In the genomic region with DNA sequence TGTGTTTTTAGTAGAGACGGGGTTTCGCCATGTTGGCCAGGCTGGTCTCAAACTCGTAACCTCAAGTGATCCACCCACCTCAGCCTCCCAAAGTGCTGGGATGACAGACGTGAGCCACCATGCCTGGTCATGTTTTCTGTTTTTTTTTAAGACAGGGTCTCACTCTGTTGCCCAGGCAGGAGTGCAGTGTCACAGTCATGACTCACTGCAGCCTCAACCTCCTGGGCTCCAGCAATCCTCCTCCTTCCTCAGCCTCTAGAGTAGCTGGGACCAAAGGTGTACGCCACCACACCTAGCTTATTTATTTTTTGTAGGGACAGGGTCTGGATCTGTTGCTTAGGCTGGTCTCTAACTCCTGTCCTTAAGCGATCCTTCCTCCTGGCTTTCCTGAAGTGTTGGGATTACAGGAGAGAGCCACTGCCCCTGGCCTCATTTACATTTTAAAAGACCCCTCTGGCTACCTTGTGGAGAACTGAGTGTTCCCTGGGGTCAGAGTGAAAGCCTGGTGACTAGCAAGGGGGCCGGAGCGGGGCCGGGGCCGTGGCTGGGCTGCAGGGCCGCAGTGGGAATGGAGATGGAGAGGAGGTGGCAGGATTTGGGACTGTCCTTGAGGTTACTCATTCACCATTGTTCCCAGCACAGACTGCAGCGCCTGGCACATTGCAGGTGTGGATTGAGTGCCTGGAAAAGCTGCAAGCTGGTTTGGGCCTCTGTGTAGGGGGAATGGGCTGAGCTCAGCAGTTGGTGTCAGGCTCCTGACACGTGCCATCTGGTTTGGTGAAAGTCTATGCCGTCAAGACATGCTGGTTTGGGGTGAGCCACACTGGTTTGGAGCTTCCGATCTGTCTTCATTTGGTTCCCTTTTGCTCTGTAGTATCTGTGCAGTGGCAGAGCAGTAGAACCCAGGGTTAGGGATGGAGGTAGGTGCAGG, we compare ENCODE assay signal across 18 cellular contexts. TPM values are rescaled to one million over a fixed set of nuclear protein-coding genes. Genes with fewer than 3 reads are reported as not detected.
DNase-seq lines count a peak whose midpoint lies in the region; ATAC-seq and TF ChIP-seq lines count a peak whose summit lies in the region.
"Had no signal": no experiment of that assay in that cellular context is flagged by ENCODE, and none has a peak within 500 bp of the region (broad histone marks: within the 10 kb centered on the region; RNA-seq: fewer than 3 reads in every experiment).

No MANE protein-coding gene starts in this region.

- no peak for DNase-seq in activated T-cell treated with anti-CD3 and anti-CD28 coated beads, Interleukin-2, amount 50 U/mL, for 24 hours
- no peak for DNase-seq in activated T-cell treated with anti-CD3 and anti-CD28 coated beads, Interleukin-2, amount 50 U/mL, for 72 hours
- DNase-seq in dorsolateral prefrontal cortex = peak in 2 of 10 donors; percentile 34 to 59
- no peak for DNase-seq in naive thymus-derived CD4-positive, alpha-beta T cell
- no peak for DNase-seq in tibial artery
- no peak for DNase-seq in thyroid gland
- no peak for DNase-seq in hepatocyte (ENCODE audit: low spot score)
- no peak for DNase-seq in T-helper 2 cell
- DNase-seq: 8988T; activated naive CD4-positive, alpha-beta T cell treated with Interleukin-2 at 50 U/mL for 16 hours; C1 segment of cervical spinal cord; left ventricle myocardium superior; NCI-H226; stimulated activated CD4-positive, alpha-beta T cell treated with anti-CD3 and anti-CD28 coated beads, Interleukin-4, amount 100 ng/mL, for 1 hour had no signal

- peaks cover 81% of the 10 kb centered on the region for H3K36me3 Mint-ChIP-seq in activated T-cell treated with anti-CD3 and anti-CD28 coated beads, Interleukin-2, amount 50 U/mL, for 24 hours (ENCODE audit: low read depth)
- peaks cover 6 to 17% of the 10 kb centered on the region in 2 donors for H3K36me3 Mint-ChIP-seq in activated T-cell treated with anti-CD3 and anti-CD28 coated beads, Interleukin-2, amount 50 U/mL, for 72 hours (ENCODE audit: insufficient read depth in 2 of 2)
- peaks cover 3 to 28% (median 4%) of the 10 kb centered on the region in 5 donors for H3K36me3 Mint-ChIP-seq in naive thymus-derived CD4-positive, alpha-beta T cell

- peak overlapping the region; percentile 67 for H3K27ac Mint-ChIP-seq in activated T-cell treated with anti-CD3 and anti-CD28 coated beads, Interleukin-2, amount 50 U/mL, for 24 hours
- no peak overlapping the region for H3K27ac Mint-ChIP-seq in activated T-cell treated with anti-CD3 and anti-CD28 coated beads, Interleukin-2, amount 50 U/mL, for 72 hours
- H3K27ac Mint-ChIP-seq in naive thymus-derived CD4-positive, alpha-beta T cell = no peak overlapping the region

- H3K27ac ChIP-seq in dorsolateral prefrontal cortex (peak overlapping the region in 55 of 59 donors; percentile 10 to 89 (median 65)), tibial artery (peak overlapping the region; percentile 41 to 72), thyroid gland (no peak overlapping the region), hepatocyte (no peak overlapping the region)
- no peak overlapping the region for H3K27ac ChIP-seq in naive thymus-derived CD4-positive, alpha-beta T cell (ENCODE audit: low read depth, low read length)
- H3K27ac ChIP-seq: epithelial cell of prostate, parathyroid adenoma had no signal

- no peak for ATAC-seq in activated T-cell treated with anti-CD3 and anti-CD28 coated beads, Interleukin-2, amount 50 U/mL, for 72 hours (replicated peaks in 1 of 2)
- peak; percentile 16 for ATAC-seq in naive thymus-derived CD4-positive, alpha-beta T cell
- ATAC-seq: left ventricle myocardium superior, SK-N-SH treated with all-trans-retinoic acid at 6 μM for 48 hours had no signal

- H3K4me3 Mint-ChIP-seq in activated T-cell treated with anti-CD3 and anti-CD28 coated beads, Interleukin-2, amount 50 U/mL, for 24 hours = no peak overlapping the region
- no peak overlapping the region for H3K4me3 Mint-ChIP-seq in activated T-cell treated with anti-CD3 and anti-CD28 coated beads, Interleukin-2, amount 50 U/mL, for 72 hours
- H3K4me3 Mint-ChIP-seq in naive thymus-derived CD4-positive, alpha-beta T cell = no peak overlapping the region

- peaks cover 15% of the 10 kb centered on the region for H4K20me1 ChIP-seq in hepatocyte (ENCODE audit: insufficient read depth, poor library complexity, severe bottlenecking)

- no peak overlapping the region for H2AFZ ChIP-seq in hepatocyte
- H2AFZ ChIP-seq: parathyroid adenoma had no signal

- TF ChIP-seq CTCF in dorsolateral prefrontal cortex (IDR thresholded peaks at IDR 0.05 in 54 of 56, conservative IDR thresholded peaks at IDR 0.05 in 2 of 56; ENCODE audit: low read depth in 1 of 56, partially characterized antibody in 56 of 56) (no peak), tibial artery (IDR thresholded peaks at IDR 0.05) (no peak), thyroid gland (IDR thresholded peaks at IDR 0.05) (no peak), hepatocyte (IDR thresholded peaks at IDR 0.05; ENCODE audit: poor library complexity) (no peak)

- no peaks in the 10 kb centered on the region for H3K27me3 ChIP-seq in dorsolateral prefrontal cortex
- H3K27me3 ChIP-seq in naive thymus-derived CD4-positive, alpha-beta T cell (ENCODE audit: control insufficient read depth in 2 of 2, insufficient read depth in 2 of 2, low read length in 2 of 2) = no peaks in the 10 kb centered on the region
- H3K27me3 ChIP-seq in tibial artery = no peaks in the 10 kb centered on the region
- no peaks in the 10 kb centered on the region for H3K27me3 ChIP-seq in thyroid gland
- no peaks in the 10 kb centered on the region for H3K27me3 ChIP-seq in hepatocyte

- no peaks in the 10 kb centered on the region for H3K4me1 ChIP-seq in naive thymus-derived CD4-positive, alpha-beta T cell (ENCODE audit: control insufficient read depth in 2 of 2, insufficient read depth in 2 of 2, low read length in 2 of 2)
- H3K4me1 ChIP-seq in tibial artery = peaks cover 0 to 54% (median 43%) of the 10 kb centered on the region in 4 donors
- H3K4me1 ChIP-seq in thyroid gland = peaks cover 15 to 21% of the 10 kb centered on the region in 2 donors
- no peaks in the 10 kb centered on the region for H3K4me1 ChIP-seq in hepatocyte (ENCODE audit: insufficient read depth)
- H3K4me1 ChIP-seq: parathyroid adenoma had no signal

- no peaks in the 10 kb centered on the region for H3K27me3 Mint-ChIP-seq in activated T-cell treated with anti-CD3 and anti-CD28 coated beads, Interleukin-2, amount 50 U/mL, for 24 hours
- no peaks in the 10 kb centered on the region for H3K27me3 Mint-ChIP-seq in activated T-cell treated with anti-CD3 and anti-CD28 coated beads, Interleukin-2, amount 50 U/mL, for 72 hours (ENCODE audit: low read depth)
- H3K27me3 Mint-ChIP-seq in naive thymus-derived CD4-positive, alpha-beta T cell = no peaks in the 10 kb centered on the region

- no peaks in the 10 kb centered on the region for H3K9me2 ChIP-seq in hepatocyte (replicated peaks; ENCODE audit: insufficient read depth)

- no peaks in the 10 kb centered on the region for H3K9me3 Mint-ChIP-seq in activated T-cell treated with anti-CD3 and anti-CD28 coated beads, Interleukin-2, amount 50 U/mL, for 24 hours
- no peaks in the 10 kb centered on the region for H3K9me3 Mint-ChIP-seq in activated T-cell treated with anti-CD3 and anti-CD28 coated beads, Interleukin-2, amount 50 U/mL, for 72 hours
- H3K9me3 Mint-ChIP-seq in naive thymus-derived CD4-positive, alpha-beta T cell = no peaks in the 10 kb centered on the region

- CTCF ChIA-PET in naive thymus-derived CD4-positive, alpha-beta T cell (lab: Charles Lee) = interaction anchor here (0.7 kb wide), 1 partner anchor 94 kb away, joined by 3 read pairs; no protein-coding TSS in a partner anchor

- no peak overlapping the region for H3K4me3 ChIP-seq in dorsolateral prefrontal cortex
- H3K4me3 ChIP-seq in naive thymus-derived CD4-positive, alpha-beta T cell (ENCODE audit: low read length) = no peak overlapping the region
- no peak overlapping the region for H3K4me3 ChIP-seq in tibial artery
- H3K4me3 ChIP-seq in thyroid gland (replicated peaks in 1 of 3) = no peak overlapping the region
- no peak overlapping the region for H3K4me3 ChIP-seq in hepatocyte
- H3K4me3 ChIP-seq: skin epidermis had no signal

- WGBS in thyroid gland, 2 donors = 86 to 89% methylated on average over 15 of the region's 15 CpGs
- 81% methylated on average over 15 of the region's 15 CpGs for WGBS in hepatocyte (ENCODE audit: low lambda C conversion rate, missing lambda C conversion rate)

- H3K4me2 ChIP-seq in hepatocyte = no peak overlapping the region

- POLR2A ChIA-PET in naive thymus-derived CD4-positive, alpha-beta T cell (lab: Charles Lee) = no interaction called here

- peaks cover 7% of the 10 kb centered on the region for H3K4me1 Mint-ChIP-seq in activated T-cell treated with anti-CD3 and anti-CD28 coated beads, Interleukin-2, amount 50 U/mL, for 24 hours (ENCODE audit: low read depth)
- no peaks in the 10 kb centered on the region for H3K4me1 Mint-ChIP-seq in activated T-cell treated with anti-CD3 and anti-CD28 coated beads, Interleukin-2, amount 50 U/mL, for 72 hours (ENCODE audit: low read depth)
- peaks cover 0 to 13% (median 5%) of the 10 kb centered on the region in 7 donors for H3K4me1 Mint-ChIP-seq in naive thymus-derived CD4-positive, alpha-beta T cell

- no peaks in the 10 kb centered on the region for H3K9me3 ChIP-seq in naive thymus-derived CD4-positive, alpha-beta T cell (ENCODE audit: control insufficient read depth in 2 of 3, low read length in 3 of 3)
- H3K9me3 ChIP-seq in tibial artery = no peaks in the 10 kb centered on the region
- no peaks in the 10 kb centered on the region for H3K9me3 ChIP-seq in thyroid gland
- H3K9me3 ChIP-seq in hepatocyte (ENCODE audit: low read depth) = no peaks in the 10 kb centered on the region

- no peak for TF ChIP-seq POLR2A in thyroid gland (IDR thresholded peaks at IDR 0.05)

- intact Hi-C loops in dorsolateral prefrontal cortex (cut with DNase I) (no loop called here), tibial artery (cut with DNase I; ENCODE audit: low total_unique reads) (no loop called here), thyroid gland (cut with DNase I) (no loop called here)
- intact Hi-C loops in naive thymus-derived CD4-positive, alpha-beta T cell (cut with micrococcal nuclease) = no loop called here

- peaks cover 48% of the 10 kb centered on the region for H3K79me2 ChIP-seq in hepatocyte

- peaks cover 0 to 68% (median 7%) of the 10 kb centered on the region in 3 experiments for H3K36me3 ChIP-seq in naive thymus-derived CD4-positive, alpha-beta T cell (ENCODE audit: control insufficient read depth in 2 of 3, insufficient read depth in 3 of 3, low read length in 3 of 3)
- H3K36me3 ChIP-seq in tibial artery (peaks cover 49 to 78% (median 59%) of the 10 kb centered on the region in 3 donors), thyroid gland (peaks cover 44 to 57% of the 10 kb centered on the region in 2 donors), hepatocyte (replicated peaks; ENCODE audit: insufficient read depth, low read depth) (no peaks in the 10 kb centered on the region)

RNA-seq across cellular contexts. Expression of a gene that starts 18.1 kb away (rescaled TPM):
- total RNA-seq in activated T-cell treated with anti-CD3 and anti-CD28 coated beads, Interleukin-2, amount 50 U/mL, for 72 hours = 10 to 100 TPM; 67.4 to 83.7 TPM
- total RNA-seq in dorsolateral prefrontal cortex (10 to 100 TPM; 23.6 to 63.9 (median 38.0) TPM), thyroid gland (10 to 100 TPM; 51.3 to 83.0 (median 67.2) TPM), hepatocyte (28.4 and 28.7 TPM in 2 replicates)
- total RNA-seq in naive thymus-derived CD4-positive, alpha-beta T cell = 10 to 100 TPM; 24.4 to 57.4 (median 28.3) TPM
- polyA plus RNA-seq in naive thymus-derived CD4-positive, alpha-beta T cell = 1 to 10 TPM; 1.4 to 3.1 TPM
- polyA plus RNA-seq in hepatocyte = 21.9 and 24.5 TPM in 2 replicates

RNA-seq across cellular contexts. Expression of a gene that starts 34.5 kb away (rescaled TPM):
- total RNA-seq in activated T-cell treated with anti-CD3 and anti-CD28 coated beads, Interleukin-2, amount 50 U/mL, for 72 hours = 10 to 100 TPM; 13.6 to 13.9 TPM
- total RNA-seq in dorsolateral prefrontal cortex (1 to 10 TPM; 2.1 to 6.7 (median 3.9) TPM), thyroid gland (10 to 100 TPM; 10.7 to 15.2 (median 12.7) TPM), hepatocyte (1.6 and 2.5 TPM in 2 replicates)
- 10 to 100 TPM in 1 of 5 experiments, 1 to 10 TPM in 4; 4.3 to 12.8 (median 5.6) TPM for total RNA-seq in naive thymus-derived CD4-positive, alpha-beta T cell
- polyA plus RNA-seq in naive thymus-derived CD4-positive, alpha-beta T cell = 1 to 10 TPM; 5.5 to 5.6 TPM
- polyA plus RNA-seq in hepatocyte = 3.3 and 3.7 TPM in 2 replicates

RNA-seq across cellular contexts. Expression of a gene that starts 37.4 kb away (rescaled TPM):
- 10 to 100 TPM; 38.5 to 41.6 TPM for total RNA-seq in activated T-cell treated with anti-CD3 and anti-CD28 coated beads, Interleukin-2, amount 50 U/mL, for 72 hours
- total RNA-seq in dorsolateral prefrontal cortex (10 to 100 TPM; 29.4 to 70.1 (median 50.1) TPM), thyroid gland (10 to 100 TPM; 32.4 to 50.3 (median 42.9) TPM), hepatocyte (28.9 and 29.7 TPM in 2 replicates)
- 10 to 100 TPM; 30.1 to 49.9 (median 43.7) TPM for total RNA-seq in naive thymus-derived CD4-positive, alpha-beta T cell
- polyA plus RNA-seq in naive thymus-derived CD4-positive, alpha-beta T cell = 10 to 100 TPM; 31.6 to 34.0 TPM
- polyA plus RNA-seq in hepatocyte = 13.4 and 13.7 TPM in 2 replicates

RNA-seq across cellular contexts. Expression of a gene that starts 55.9 kb away (rescaled TPM):
- 10 to 100 TPM; 38.2 to 42.3 TPM for total RNA-seq in activated T-cell treated with anti-CD3 and anti-CD28 coated beads, Interleukin-2, amount 50 U/mL, for 72 hours
- total RNA-seq in dorsolateral prefrontal cortex (10 to 100 TPM; 18.2 to 41.5 (median 27.9) TPM), thyroid gland (10 to 100 TPM; 19.1 to 36.3 (median 21.4) TPM), hepatocyte (10.8 and 13.6 TPM in 2 replicates)
- 10 to 100 TPM; 30.2 to 53.4 (median 35.8) TPM for total RNA-seq in naive thymus-derived CD4-positive, alpha-beta T cell
- 10 to 100 TPM; 24.2 to 35.1 TPM for polyA plus RNA-seq in naive thymus-derived CD4-positive, alpha-beta T cell
- 25.7 and 26.0 TPM in 2 replicates for polyA plus RNA-seq in hepatocyte

Comparison
In these comparisons a context has a peak if more than half of its experiments do, and no peak if none do; other contexts are left out.
1. H3K27ac ChIP-seq: peak in dorsolateral prefrontal cortex (55 of 59) and tibial artery (2 of 2); none in naive thymus-derived CD4-positive, alpha-beta T cell (single experiment), thyroid gland (0 of 3) and hepatocyte (single experiment).